16 cellular contexts compared by ENCODE assay signal in the genomic region with DNA sequence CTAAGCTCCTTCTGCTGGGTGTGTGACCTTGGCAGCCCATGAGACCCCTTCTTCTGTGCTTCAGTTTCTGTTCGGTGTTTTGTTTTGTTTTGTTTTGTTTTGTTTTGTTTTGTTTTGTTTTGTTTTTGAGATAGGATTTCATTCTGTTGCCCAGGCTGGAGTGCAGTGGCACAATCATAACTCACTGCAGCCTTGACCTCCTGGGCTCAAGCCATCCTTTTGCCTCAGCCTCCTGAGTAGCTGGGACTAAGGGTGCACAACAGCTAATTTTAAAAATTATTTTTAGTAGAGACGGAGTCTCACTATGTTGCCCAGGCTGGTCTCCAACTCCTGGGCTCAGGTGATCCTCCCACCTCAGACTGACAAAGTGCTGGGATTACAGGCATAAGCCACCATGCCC. TPM values are rescaled to one million over a fixed set of nuclear protein-coding genes. Genes with fewer than 3 reads are reported as not detected.
DNase-seq lines count a peak whose midpoint lies in the region; ATAC-seq, FAIRE-seq and TF ChIP-seq lines count a peak whose summit lies in the region.
"Not testable (repeated sequence)": the region's sequence is repeated elsewhere in the genome, so short reads cannot be mapped to it uniquely, and the experiment has no call there.
"Had no signal": no experiment of that assay in that cellular context is flagged by ENCODE, and none has a peak within 500 bp of the region (broad histone marks: within the 10 kb centered on the region; RNA-seq: fewer than 3 reads in every experiment).

No MANE protein-coding gene starts in this region.

- not testable (repeated sequence) for H3K4me3 Mint-ChIP-seq in T-helper 17 cell; activated CD4-positive, alpha-beta T cell treated with anti-CD3 and anti-CD28 coated beads, Interleukin-2, amount 10 ng/mL, durations not matched to agents 7 days and 5 days; activated naive CD8-positive, alpha-beta T cell treated with anti-CD3 and anti-CD28 coated beads, Interleukin-2, amount 10 ng/mL, durations not matched to agents 7 days and 5 days

- FAIRE-seq in HepG2 (lab: Jason Lieb, UNC): not testable (repeated sequence)

- POLR2A ChIA-PET in activated CD4-positive, alpha-beta T cell treated with anti-CD3 and anti-CD28 coated beads, Interleukin-2, amount 10 ng/mL, durations not matched to agents 7 days and 5 days (lab: Charles Lee): interaction anchor here (0.6 kb wide), 1 partner anchor 169 kb away, joined by 3 read pairs; no protein-coding TSS in a partner anchor
- POLR2A ChIA-PET in activated naive CD8-positive, alpha-beta T cell treated with anti-CD3 and anti-CD28 coated beads, Interleukin-2, amount 10 ng/mL, durations not matched to agents 7 days and 5 days (lab: Charles Lee); HepG2 (lab: Yijun Ruan, JAX): not testable (repeated sequence)

- not testable (repeated sequence) for H3K4me2 ChIP-seq in DND-41 (ENCODE audit: insufficient read depth, low read length); HepG2 (ENCODE audit: low read depth, low read length)
- peak overlapping the region; percentile 5; the same call in 1 of the 2 replicates for H3K4me2 ChIP-seq in MM.1S (ENCODE audit: low read depth, low read length)

- ATAC-seq in DND-41 (ENCODE audit: insufficient read depth, low read depth); T-helper 17 cell; activated naive CD8-positive, alpha-beta T cell treated with anti-CD3 and anti-CD28 coated beads, Interleukin-2, amount 10 ng/mL, durations not matched to agents 7 days and 5 days (ENCODE audit: low read depth); HepG2: not testable (repeated sequence)

- not testable (repeated sequence) for TF ChIP-seq POLR2A in HepG2 (IDR thresholded peaks at IDR 0.05; ENCODE audit: insufficient read depth in 1 of 2, low read depth in 2 of 2, low read length in 2 of 2)

- H3K27ac ChIP-seq in DND-41 (ENCODE audit: low read length): peak overlapping the region; percentile 62
- H3K27ac ChIP-seq in MM.1S (ENCODE audit: low read length); HepG2 (ENCODE audit: extremely low read length, insufficient read depth, low read length): not testable (repeated sequence)

- 40% methylated on average over 2 of the region's 2 CpGs for WGBS in HepG2 (ENCODE audit: low lambda C conversion rate)

- H3K9me2 ChIP-seq in MM.1S (replicated peaks; ENCODE audit: insufficient read depth, low read length): not testable (repeated sequence)

- not testable (repeated sequence) for BruUV-seq in HepG2 (replicated peaks; lab: Mats Ljungman, UMichigan)

- H4K20me1 ChIP-seq in DND-41 (ENCODE audit: insufficient read depth, low read length); MM.1S (ENCODE audit: insufficient read depth, low read length); HepG2 (ENCODE audit: insufficient read depth, low read length): not testable (repeated sequence)

- H3K27me3 Mint-ChIP-seq in T-helper 17 cell; activated CD4-positive, alpha-beta T cell treated with anti-CD3 and anti-CD28 coated beads, Interleukin-2, amount 10 ng/mL, durations not matched to agents 7 days and 5 days; activated naive CD8-positive, alpha-beta T cell treated with anti-CD3 and anti-CD28 coated beads, Interleukin-2, amount 10 ng/mL, durations not matched to agents 7 days and 5 days: not testable (repeated sequence)

- H3K79me2 ChIP-seq in DND-41 (ENCODE audit: insufficient read depth, low read length); MM.1S (ENCODE audit: low read length); HepG2 (ENCODE audit: insufficient read depth, low read length): not testable (repeated sequence)

- peak overlapping the region; percentile 21 for H3K27ac Mint-ChIP-seq in T-helper 17 cell
- peak overlapping the region; percentile 11 for H3K27ac Mint-ChIP-seq in activated CD4-positive, alpha-beta T cell treated with anti-CD3 and anti-CD28 coated beads, Interleukin-2, amount 10 ng/mL, durations not matched to agents 7 days and 5 days
- peak overlapping the region; percentile 74 for H3K27ac Mint-ChIP-seq in activated naive CD8-positive, alpha-beta T cell treated with anti-CD3 and anti-CD28 coated beads, Interleukin-2, amount 10 ng/mL, durations not matched to agents 7 days and 5 days

- DNase-seq in DND-41; MM.1S; T-helper 17 cell; activated CD4-positive, alpha-beta T cell treated with anti-CD3 and anti-CD28 coated beads, Interleukin-2, amount 10 ng/mL, durations not matched to agents 7 days and 5 days; activated naive CD8-positive, alpha-beta T cell treated with anti-CD3 and anti-CD28 coated beads, Interleukin-2, amount 10 ng/mL, durations not matched to agents 7 days and 5 days; HepG2 (ENCODE audit: low spot score): not testable (repeated sequence)

- peak overlapping the region; percentile 19; the same call in 1 of the 2 replicates for H3K9ac ChIP-seq in DND-41 (ENCODE audit: low read depth, low read length)
- not testable (repeated sequence) for H3K9ac ChIP-seq in MM.1S (ENCODE audit: low read length); HepG2 (ENCODE audit: insufficient read depth, low read depth, low read length)

- TF ChIP-seq CTCF in DND-41 (IDR thresholded peaks at IDR 0.05; ENCODE audit: borderline replicate concordance, extremely low read depth, low read length, poor library complexity, severe bottlenecking); MM.1S (IDR thresholded peaks at IDR 0.05; ENCODE audit: low read length); HepG2 (CRISPR knock-in tag; IDR thresholded peaks at IDR 0.05): not testable (repeated sequence)

- H3K36me3 Mint-ChIP-seq in T-helper 17 cell (ENCODE audit: low read depth): not testable (repeated sequence)
- peaks cover 25% of the 10 kb centered on the region for H3K36me3 Mint-ChIP-seq in activated CD4-positive, alpha-beta T cell treated with anti-CD3 and anti-CD28 coated beads, Interleukin-2, amount 10 ng/mL, durations not matched to agents 7 days and 5 days (ENCODE audit: low read depth)
- H3K36me3 Mint-ChIP-seq in activated naive CD8-positive, alpha-beta T cell treated with anti-CD3 and anti-CD28 coated beads, Interleukin-2, amount 10 ng/mL, durations not matched to agents 7 days and 5 days: peaks cover 29% of the 10 kb centered on the region

- in situ Hi-C loops in HepG2 (cut with HindIII; ENCODE audit: extremely low pct_ligation_motif_present, low pct_unique_long_range_greater_than_20kb): not testable (repeated sequence)

- H2AFZ ChIP-seq in DND-41 (ENCODE audit: low read depth, low read length); MM.1S (ENCODE audit: low read length); HepG2 (ENCODE audit: low read length): not testable (repeated sequence)

- H3K4me3 ChIP-seq in DND-41 (ENCODE audit: low read depth in 1 of 2, low read length in 2 of 2); MM.1S (ENCODE audit: low read length); HepG2 (replicated peaks in 1 of 3; ENCODE audit: insufficient read depth in 1 of 3, low read depth in 2 of 3, low read length in 3 of 3): not testable (repeated sequence)

- H3K9me3 Mint-ChIP-seq in activated CD4-positive, alpha-beta T cell treated with anti-CD3 and anti-CD28 coated beads, Interleukin-2, amount 10 ng/mL, durations not matched to agents 7 days and 5 days: peaks cover 27% of the 10 kb centered on the region
- not testable (repeated sequence) for H3K9me3 Mint-ChIP-seq in activated naive CD8-positive, alpha-beta T cell treated with anti-CD3 and anti-CD28 coated beads, Interleukin-2, amount 10 ng/mL, durations not matched to agents 7 days and 5 days

- H3K27me3 ChIP-seq in DND-41 (ENCODE audit: insufficient read depth, low read length, poor library complexity); MM.1S (replicated peaks; ENCODE audit: insufficient read depth, low read length): not testable (repeated sequence)
- peaks cover 2 to 12% of the 10 kb centered on the region in 2 experiments; a peak in 3 of 5 replicates for H3K27me3 ChIP-seq in HepG2 (ENCODE audit: control insufficient read depth in 1 of 2, insufficient read depth in 2 of 2, low read length in 2 of 2)

- CTCF ChIA-PET in activated CD4-positive, alpha-beta T cell treated with anti-CD3 and anti-CD28 coated beads, Interleukin-2, amount 10 ng/mL, durations not matched to agents 7 days and 5 days (lab: Charles Lee): interaction anchor here (3.6 kb wide), 1 partner anchor 15 kb away, joined by 14 read pairs; no protein-coding TSS in a partner anchor
- CTCF ChIA-PET in HepG2 (lab: Yijun Ruan, JAX; ENCODE audit: low intra/inter-chr PET ratio, low total read pairs): not testable (repeated sequence)

- peaks cover 39% of the 10 kb centered on the region for H3K4me1 ChIP-seq in DND-41 (ENCODE audit: insufficient read depth, low read length)
- H3K4me1 ChIP-seq in MM.1S (ENCODE audit: low read length): peaks cover 11% of the 10 kb centered on the region
- peaks cover 19% of the 10 kb centered on the region for H3K4me1 ChIP-seq in HepG2 (ENCODE audit: insufficient read depth, low read length)

- not testable (repeated sequence) for TF ChIP-seq RAD21 in HepG2 (CRISPR knock-in tag; IDR thresholded peaks at IDR 0.05)

- H3K9me3 ChIP-seq in DND-41 (ENCODE audit: insufficient read depth, low read length, severe bottlenecking) (peaks cover 16% of the 10 kb centered on the region), HepG2 (ENCODE audit: low read length) (peaks cover 23% of the 10 kb centered on the region)
- not testable (repeated sequence) for H3K9me3 ChIP-seq in MM.1S (replicated peaks; ENCODE audit: insufficient read depth, low read length); T-helper 17 cell (ENCODE audit: control insufficient read depth, low read length, poor library complexity, severe bottlenecking)

- H3F3A ChIP-seq in MM.1S (ENCODE audit: insufficient read depth, low read length): not testable (repeated sequence)

- intact Hi-C loops in HepG2 (cut with micrococcal nuclease; ENCODE audit: unreplicated experiment): not testable (repeated sequence)

- H3K4me1 Mint-ChIP-seq in T-helper 17 cell: peaks cover 24% of the 10 kb centered on the region
- H3K4me1 Mint-ChIP-seq in activated CD4-positive, alpha-beta T cell treated with anti-CD3 and anti-CD28 coated beads, Interleukin-2, amount 10 ng/mL, durations not matched to agents 7 days and 5 days: peaks cover 59% of the 10 kb centered on the region
- peaks cover 46% of the 10 kb centered on the region for H3K4me1 Mint-ChIP-seq in activated naive CD8-positive, alpha-beta T cell treated with anti-CD3 and anti-CD28 coated beads, Interleukin-2, amount 10 ng/mL, durations not matched to agents 7 days and 5 days

- H3K36me3 ChIP-seq in DND-41 (ENCODE audit: insufficient read depth, low read length); MM.1S (replicated peaks; ENCODE audit: insufficient read depth, low read length); HepG2 (replicated peaks in 1 of 2; ENCODE audit: control insufficient read depth in 1 of 2, insufficient read depth in 2 of 2, low read length in 2 of 2): not testable (repeated sequence)

- TF ChIP-seq EP300 in HepG2 (IDR thresholded peaks at IDR 0.05; ENCODE audit: low read depth in 2 of 2, low read length in 2 of 2); HepG2 (CRISPR knock-in tag; IDR thresholded peaks at IDR 0.05; ENCODE audit: borderline replicate concordance): not testable (repeated sequence)

RNA-seq across cellular contexts. Expression of a gene that starts 35.5 kb away (rescaled TPM):
- 10 to 100 TPM; 42.1 to 49.5 TPM for total RNA-seq in T-helper 17 cell
- total RNA-seq in activated CD4-positive, alpha-beta T cell treated with anti-CD3 and anti-CD28 coated beads, Interleukin-2, amount 10 ng/mL, durations not matched to agents 7 days and 5 days: 100 to 1,000 TPM; 127 to 133 TPM
- 100 to 1,000 TPM; 165 to 176 TPM for total RNA-seq in activated naive CD8-positive, alpha-beta T cell treated with anti-CD3 and anti-CD28 coated beads, Interleukin-2, amount 10 ng/mL, durations not matched to agents 7 days and 5 days
- 3.3 and 5.3 TPM in 2 replicates for total RNA-seq in HepG2 (2016; rRNA removed; fragmentation: Illumina TruSeq; extraction: Trizol)
- 5.4 and 8.1 TPM in 2 replicates for total RNA-seq in HepG2 (2016; cell fraction: cytosol; rRNA removed; fragmentation: Illumina TruSeq; extraction: Trizol; ENCODE audit: low read depth)
- 2.8 and 4.2 TPM in 2 replicates for total RNA-seq in HepG2 (2016; cell fraction: insoluble cytoplasmic fraction; rRNA removed; fragmentation: Illumina TruSeq; extraction: Trizol)
- total RNA-seq in HepG2 (2016; cell fraction: membrane; rRNA removed; fragmentation: Illumina TruSeq; extraction: Trizol): 9.1 and 10.9 TPM in 2 replicates
- 5.6 and 5.7 TPM in 2 replicates for total RNA-seq in HepG2 (2016; cell fraction: nucleus; rRNA removed; fragmentation: Illumina TruSeq; extraction: Trizol)
- 6.3 and 9.4 TPM in 2 replicates for polyA plus RNA-seq in HepG2 (2011; rRNA removed)
- 5.3 and 8.4 TPM in 2 replicates for polyA plus RNA-seq in HepG2 (2011; cell fraction: cytosol; rRNA removed)
- polyA plus RNA-seq in HepG2 (2011; cell fraction: nucleus; rRNA removed): 30.3 and 31.6 TPM in 2 replicates
- polyA plus RNA-seq in HepG2 (2012): 6.5 and 7.4 TPM in 2 replicates
- 5.5 and 7.8 TPM in 2 replicates for polyA plus RNA-seq in HepG2 (2016; cell fraction: cytosol; fragmentation: Illumina TruSeq; extraction: Trizol; ENCODE audit: low read depth)
- polyA plus RNA-seq in HepG2 (2016; cell fraction: insoluble cytoplasmic fraction; fragmentation: Illumina TruSeq; extraction: Trizol; ENCODE audit: low read depth): 5.2 and 6.3 TPM in 2 replicates
- polyA plus RNA-seq in HepG2 (2016; cell fraction: membrane; fragmentation: Illumina TruSeq; extraction: Trizol; ENCODE audit: low read depth): 7.1 and 9.9 TPM in 2 replicates
- polyA plus RNA-seq in HepG2 (2016; cell fraction: nucleus; fragmentation: Illumina TruSeq; extraction: Trizol; ENCODE audit: insufficient read depth, low read depth): 8.1 and 8.6 TPM in 2 replicates
- polyA minus RNA-seq in HepG2 (2011; rRNA and poly(A)+ RNA removed; ENCODE audit: low replicate concordance): 3.9 and 31.0 TPM in 2 replicates
- 12.0 and 14.0 TPM in 2 replicates for polyA minus RNA-seq in HepG2 (2011; cell fraction: cytosol; rRNA and poly(A)+ RNA removed)
- 44.8 and 46.1 TPM in 2 replicates for polyA minus RNA-seq in HepG2 (2011; cell fraction: nucleus; rRNA and poly(A)+ RNA removed)

RNA-seq across cellular contexts. Expression of a gene that starts 48.6 kb away (rescaled TPM):
- not detected for total RNA-seq in T-helper 17 cell
- total RNA-seq in activated CD4-positive, alpha-beta T cell treated with anti-CD3 and anti-CD28 coated beads, Interleukin-2, amount 10 ng/mL, durations not matched to agents 7 days and 5 days: not detected
- total RNA-seq in activated naive CD8-positive, alpha-beta T cell treated with anti-CD3 and anti-CD28 coated beads, Interleukin-2, amount 10 ng/mL, durations not matched to agents 7 days and 5 days: not detected
- not detected in 2 replicates for total RNA-seq in HepG2 (2016; rRNA removed; fragmentation: Illumina TruSeq; extraction: Trizol)
- total RNA-seq in HepG2 (2016; cell fraction: cytosol; rRNA removed; fragmentation: Illumina TruSeq; extraction: Trizol; ENCODE audit: low read depth): not detected in 2 replicates
- not detected in 2 replicates for total RNA-seq in HepG2 (2016; cell fraction: insoluble cytoplasmic fraction; rRNA removed; fragmentation: Illumina TruSeq; extraction: Trizol)
- not detected in 2 replicates for total RNA-seq in HepG2 (2016; cell fraction: membrane; rRNA removed; fragmentation: Illumina TruSeq; extraction: Trizol)
- not detected in 2 replicates for total RNA-seq in HepG2 (2016; cell fraction: nucleus; rRNA removed; fragmentation: Illumina TruSeq; extraction: Trizol)
- not detected in 2 replicates for polyA plus RNA-seq in HepG2 (2011; rRNA removed)
- not detected in 2 replicates for polyA plus RNA-seq in HepG2 (2011; cell fraction: cytosol; rRNA removed)
- polyA plus RNA-seq in HepG2 (2011; cell fraction: nucleus; rRNA removed): not detected in 2 replicates
- not detected in 2 replicates for polyA plus RNA-seq in HepG2 (2012)
- not detected in 2 replicates for polyA plus RNA-seq in HepG2 (2016; cell fraction: cytosol; fragmentation: Illumina TruSeq; extraction: Trizol; ENCODE audit: low read depth)
- not detected in 2 replicates for polyA plus RNA-seq in HepG2 (2016; cell fraction: insoluble cytoplasmic fraction; fragmentation: Illumina TruSeq; extraction: Trizol; ENCODE audit: low read depth)
- not detected in 2 replicates for polyA plus RNA-seq in HepG2 (2016; cell fraction: membrane; fragmentation: Illumina TruSeq; extraction: Trizol; ENCODE audit: low read depth)
- polyA plus RNA-seq in HepG2 (2016; cell fraction: nucleus; fragmentation: Illumina TruSeq; extraction: Trizol; ENCODE audit: insufficient read depth, low read depth): not detected in 2 replicates
- polyA minus RNA-seq in HepG2 (2011; rRNA and poly(A)+ RNA removed; ENCODE audit: low replicate concordance): not detected in 2 replicates
- not detected in 2 replicates for polyA minus RNA-seq in HepG2 (2011; cell fraction: cytosol; rRNA and poly(A)+ RNA removed)
- not detected in 2 replicates for polyA minus RNA-seq in HepG2 (2011; cell fraction: nucleus; rRNA and poly(A)+ RNA removed)
- total RNA-seq: A673; Caco-2; Calu3; CD4-positive, CD25-positive, alpha-beta regulatory T cell; CD8-positive, alpha-beta T cell; Daoy; G401; GM12878 had no signal
- polyA plus RNA-seq: AG04450; CD14-positive monocyte; CD4-positive, CD25-positive, alpha-beta regulatory T cell; GM12878 had no signal

RNA-seq across cellular contexts. Expression of a gene that starts 52.9 kb away (rescaled TPM):
- total RNA-seq in T-helper 17 cell (not detected), HepG2 (2016; rRNA removed; fragmentation: Illumina TruSeq; extraction: Trizol) (not detected in 2 replicates)
- not detected for total RNA-seq in activated CD4-positive, alpha-beta T cell treated with anti-CD3 and anti-CD28 coated beads, Interleukin-2, amount 10 ng/mL, durations not matched to agents 7 days and 5 days
- total RNA-seq in activated naive CD8-positive, alpha-beta T cell treated with anti-CD3 and anti-CD28 coated beads, Interleukin-2, amount 10 ng/mL, durations not matched to agents 7 days and 5 days: not detected
- not detected in 2 replicates for total RNA-seq in HepG2 (2016; cell fraction: cytosol; rRNA removed; fragmentation: Illumina TruSeq; extraction: Trizol; ENCODE audit: low read depth)
- not detected in 2 replicates for total RNA-seq in HepG2 (2016; cell fraction: insoluble cytoplasmic fraction; rRNA removed; fragmentation: Illumina TruSeq; extraction: Trizol)
- not detected in 2 replicates for total RNA-seq in HepG2 (2016; cell fraction: membrane; rRNA removed; fragmentation: Illumina TruSeq; extraction: Trizol)
- total RNA-seq in HepG2 (2016; cell fraction: nucleus; rRNA removed; fragmentation: Illumina TruSeq; extraction: Trizol): not detected in 2 replicates
- polyA plus RNA-seq in HepG2 (2011; rRNA removed): not detected in 2 replicates
- polyA plus RNA-seq in HepG2 (2011; cell fraction: cytosol; rRNA removed): not detected in 2 replicates
- not detected in 2 replicates for polyA plus RNA-seq in HepG2 (2011; cell fraction: nucleus; rRNA removed)
- not detected in 2 replicates for polyA plus RNA-seq in HepG2 (2012)
- polyA plus RNA-seq in HepG2 (2016; cell fraction: cytosol; fragmentation: Illumina TruSeq; extraction: Trizol; ENCODE audit: low read depth): not detected in 2 replicates
- not detected in 2 replicates for polyA plus RNA-seq in HepG2 (2016; cell fraction: insoluble cytoplasmic fraction; fragmentation: Illumina TruSeq; extraction: Trizol; ENCODE audit: low read depth)
- not detected in 2 replicates for polyA plus RNA-seq in HepG2 (2016; cell fraction: membrane; fragmentation: Illumina TruSeq; extraction: Trizol; ENCODE audit: low read depth)
- not detected in 2 replicates for polyA plus RNA-seq in HepG2 (2016; cell fraction: nucleus; fragmentation: Illumina TruSeq; extraction: Trizol; ENCODE audit: insufficient read depth, low read depth)
- not detected in 2 replicates for polyA minus RNA-seq in HepG2 (2011; rRNA and poly(A)+ RNA removed; ENCODE audit: low replicate concordance)
- not detected in 2 replicates for polyA minus RNA-seq in HepG2 (2011; cell fraction: cytosol; rRNA and poly(A)+ RNA removed)
- 2.8 TPM in 1 of 2 replicates, not detected in the other for polyA minus RNA-seq in HepG2 (2011; cell fraction: nucleus; rRNA and poly(A)+ RNA removed)
- total RNA-seq: A673; Caco-2; Calu3; CD4-positive, CD25-positive, alpha-beta regulatory T cell; CD8-positive, alpha-beta T cell; Daoy; G401; GM12878 had no signal
- polyA plus RNA-seq: AG04450; CD14-positive monocyte; CD4-positive, CD25-positive, alpha-beta regulatory T cell; GM12878 had no signal

RNA-seq across cellular contexts. Expression of a gene that starts 55.8 kb away (rescaled TPM):
- total RNA-seq in T-helper 17 cell (not detected), HepG2 (2016; rRNA removed; fragmentation: Illumina TruSeq; extraction: Trizol) (not detected in 2 replicates)
- not detected for total RNA-seq in activated CD4-positive, alpha-beta T cell treated with anti-CD3 and anti-CD28 coated beads, Interleukin-2, amount 10 ng/mL, durations not matched to agents 7 days and 5 days
- total RNA-seq in activated naive CD8-positive, alpha-beta T cell treated with anti-CD3 and anti-CD28 coated beads, Interleukin-2, amount 10 ng/mL, durations not matched to agents 7 days and 5 days: not detected
- 0.61 TPM in 1 of 2 replicates, not detected in the other for total RNA-seq in HepG2 (2016; cell fraction: cytosol; rRNA removed; fragmentation: Illumina TruSeq; extraction: Trizol; ENCODE audit: low read depth)
- total RNA-seq in HepG2 (2016; cell fraction: insoluble cytoplasmic fraction; rRNA removed; fragmentation: Illumina TruSeq; extraction: Trizol): not detected in 2 replicates
- 0.28 and 0.52 TPM in 2 replicates for total RNA-seq in HepG2 (2016; cell fraction: membrane; rRNA removed; fragmentation: Illumina TruSeq; extraction: Trizol)
- not detected in 2 replicates for total RNA-seq in HepG2 (2016; cell fraction: nucleus; rRNA removed; fragmentation: Illumina TruSeq; extraction: Trizol)
- polyA plus RNA-seq in HepG2 (2011; rRNA removed): 0.54 TPM in 1 of 2 replicates, not detected in the other
- 0.19 and 0.26 TPM in 2 replicates for polyA plus RNA-seq in HepG2 (2011; cell fraction: cytosol; rRNA removed)
- not detected in 2 replicates for polyA plus RNA-seq in HepG2 (2011; cell fraction: nucleus; rRNA removed)
- polyA plus RNA-seq in HepG2 (2012): not detected in 2 replicates
- 1.6 and 2.0 TPM in 2 replicates for polyA plus RNA-seq in HepG2 (2016; cell fraction: cytosol; fragmentation: Illumina TruSeq; extraction: Trizol; ENCODE audit: low read depth)
- polyA plus RNA-seq in HepG2 (2016; cell fraction: insoluble cytoplasmic fraction; fragmentation: Illumina TruSeq; extraction: Trizol; ENCODE audit: low read depth): 0.56 TPM in 1 of 2 replicates, not detected in the other
- 0.55 and 0.73 TPM in 2 replicates for polyA plus RNA-seq in HepG2 (2016; cell fraction: membrane; fragmentation: Illumina TruSeq; extraction: Trizol; ENCODE audit: low read depth)
- polyA plus RNA-seq in HepG2 (2016; cell fraction: nucleus; fragmentation: Illumina TruSeq; extraction: Trizol; ENCODE audit: insufficient read depth, low read depth): not detected in 2 replicates
- polyA minus RNA-seq in HepG2 (2011; rRNA and poly(A)+ RNA removed; ENCODE audit: low replicate concordance): not detected in 2 replicates
- polyA minus RNA-seq in HepG2 (2011; cell fraction: cytosol; rRNA and poly(A)+ RNA removed): not detected in 2 replicates
- not detected in 2 replicates for polyA minus RNA-seq in HepG2 (2011; cell fraction: nucleus; rRNA and poly(A)+ RNA removed)
- total RNA-seq: A673; Caco-2; Calu3; CD4-positive, CD25-positive, alpha-beta regulatory T cell; CD8-positive, alpha-beta T cell; Daoy; G401; GM12878 had no signal
- polyA plus RNA-seq: AG04450; CD14-positive monocyte; CD4-positive, CD25-positive, alpha-beta regulatory T cell; GM12878 had no signal

Comparison
In these comparisons a context has a peak if more than half of its experiments do, and no peak if none do; other contexts are left out.
1. H3K27ac Mint-ChIP-seq: peak in every context shown above with its lines; median percentile 74 in activated naive CD8-positive, alpha-beta T cell treated with anti-CD3 and anti-CD28 coated beads, Interleukin-2, amount 10 ng/mL, durations not matched to agents 7 days and 5 days; 21 in T-helper 17 cell; 11 in activated CD4-positive, alpha-beta T cell treated with anti-CD3 and anti-CD28 coated beads, Interleukin-2, amount 10 ng/mL, durations not matched to agents 7 days and 5 days.